In genomic region chr1:86649618-86650017, GRCh38 we compare ENCODE assay signal across 8 cellular contexts.
"Had no signal": no experiment of that assay in that cellular context is flagged by ENCODE, and none has a peak within 500 bp of the region (broad histone marks: within the 10 kb centered on the region; RNA-seq: fewer than 3 reads in every experiment).

No MANE protein-coding gene starts in this region.

- H3K9ac ChIP-seq: GM23248 had no signal

- H3K4me3 Mint-ChIP-seq: HFFc6, IgD-negative memory B cell had no signal

- H3K9me3 ChIP-seq: HAP-1 had no signal

- H3K36me3 Mint-ChIP-seq: IgD-negative memory B cell had no signal

- H3K27ac ChIP-seq: GM23248, HL-60 had no signal

- DNase-seq: GM23248, GOT3, HFFc6 had no signal

- ATAC-seq: HCT116, HepG2 had no signal

- H3K4me3 ChIP-seq: GM23248, HAP-1 had no signal

- H3K36me3 ChIP-seq: HAP-1 had no signal

- H3K9me3 Mint-ChIP-seq: HFFc6 had no signal

- H3K27me3 Mint-ChIP-seq: IgD-negative memory B cell had no signal

- H3K27ac Mint-ChIP-seq: HFFc6, IgD-negative memory B cell had no signal
